ENCODE assay signal across 8 cellular contexts in genomic region chr7:154913645-154914579, GRCh38.
DNase-seq lines count a peak whose midpoint lies in the region; ATAC-seq, FAIRE-seq and TF ChIP-seq lines count a peak whose summit lies in the region.

No MANE protein-coding gene starts in this region.

- intact Hi-C loops in Right ventricle myocardium inferior (cut with DNase I) = no loop called here
- intact Hi-C loops in pancreas (cut with DNase I) = loop anchor here in 1 of 3 donors (10.0 kb wide), 1 partner anchor 441 kb away; no protein-coding TSS in a partner anchor
- intact Hi-C loops in thyroid gland (cut with DNase I) = no loop called here

- peak overlapping the region; percentile 52 for H3K4me3 ChIP-seq in GM23248
- peak overlapping the region in 1 of 2 experiments; percentile 6; a peak in 1 of 4 replicates for H3K4me3 ChIP-seq in SK-N-SH (ENCODE audit: low read depth in 2 of 2, low read length in 1 of 2)
- H3K4me3 ChIP-seq in pancreas = peak overlapping the region in 1 of 4 donors; percentile 32
- H3K4me3 ChIP-seq in thyroid gland (replicated peaks in 1 of 3) = peak overlapping the region in 1 of 3 donors; percentile 18

- H4K20me1 ChIP-seq in GM23248 (ENCODE audit: insufficient read depth) (no peaks in the 10 kb centered on the region), SK-N-SH (ENCODE audit: insufficient read depth) (no peaks in the 10 kb centered on the region)

- in situ Hi-C loops in GM23248 (cut with MboI) = loop anchor here (25.0 kb wide), 1 partner anchor 848 kb away; no protein-coding TSS in a partner anchor

- H3K9ac ChIP-seq in GM23248 (no peak overlapping the region), SK-N-SH (no peak overlapping the region)

- H3K9me2 ChIP-seq in GM23248 (ENCODE audit: insufficient read depth) (no peaks in the 10 kb centered on the region), SK-N-SH (no peaks in the 10 kb centered on the region)

- H3K27ac ChIP-seq in GM23248 (no peak overlapping the region), SK-N-SH (ENCODE audit: low read depth in 2 of 2, low read length in 1 of 2) (no peak overlapping the region), pancreas (no peak overlapping the region), thyroid gland (no peak overlapping the region)

- POLR2A ChIA-PET in SK-N-SH (lab: Yijun Ruan, JAX) = interaction anchor here (0.9 kb wide), 1 partner anchor 10 kb away, joined by 3 read pairs; no protein-coding TSS in a partner anchor

- TF ChIP-seq POLR2A in thyroid gland (IDR thresholded peaks at IDR 0.05) = no peak

- TF ChIP-seq RAD21 in SK-N-SH (IDR thresholded peaks at IDR 0.05; ENCODE audit: low read length) = peak; percentile 88

- peak overlapping the region in 1 of 2 donors; percentile 39 for H3K27ac Mint-ChIP-seq in activated naive CD4-positive, alpha-beta T cell treated with anti-CD3 and anti-CD28 coated beads, Interleukin-2, amount 50 U/mL, for 72 hours

- TF ChIP-seq CTCF in SK-N-SH (IDR thresholded peaks at IDR 0.05) (peak; percentile 80), pancreas (IDR thresholded peaks at IDR 0.05) (peak; percentile 87 to 94 (median 92)), thyroid gland (IDR thresholded peaks at IDR 0.05) (peak; percentile 58 to 95 (median 82))

- H3K9me3 ChIP-seq in GM23248 (ENCODE audit: low read depth) (no peaks in the 10 kb centered on the region), SK-N-SH (no peaks in the 10 kb centered on the region), pancreas (no peaks in the 10 kb centered on the region), thyroid gland (no peaks in the 10 kb centered on the region)

- DNase-seq in GM03348 (ENCODE audit: low spot score) = peak; percentile 93
- peak; percentile 76 for DNase-seq in GM23248
- DNase-seq in KG1 (lab: John Stamatoyannopoulos, UW) = peak; percentile 25
- DNase-seq in SK-N-SH = peak; percentile 96
- DNase-seq in activated naive CD4-positive, alpha-beta T cell treated with anti-CD3 and anti-CD28 coated beads, Interleukin-2, amount 50 U/mL, for 72 hours (ENCODE audit: low spot score in 2 of 2) = peak; percentile 83 to 94
- peak; percentile 90 for DNase-seq in Right ventricle myocardium inferior (ENCODE audit: missing footprints)
- peak; percentile 81 to 100 (median 94) for DNase-seq in pancreas
- DNase-seq in thyroid gland = peak; percentile 90 to 93

- TF ChIP-seq EP300 in SK-N-SH (IDR thresholded peaks at IDR 0.05; ENCODE audit: borderline replicate concordance in 1 of 2, low read depth in 1 of 2, low read length in 1 of 2) = no peak

- FAIRE-seq in pancreas (lab: Jason Lieb, UNC) = no peak

- CTCF ChIA-PET in SK-N-SH (lab: Yijun Ruan, JAX) = interaction anchor here (0.6 to 6.3 kb wide), 59 partner anchors 8 to 971 kb away, joined by 3 to 126 read pairs (median 5); partner anchors contain the start of genes INSIG1 and PAXIP1

- H3F3A ChIP-seq in GM23248 (ENCODE audit: insufficient read depth) (no peaks in the 10 kb centered on the region), SK-N-SH (replicated peaks; ENCODE audit: insufficient read depth) (no peaks in the 10 kb centered on the region)

- H3K79me2 ChIP-seq in GM23248 (ENCODE audit: insufficient read depth) (no peaks in the 10 kb centered on the region), SK-N-SH (ENCODE audit: insufficient read depth) (no peaks in the 10 kb centered on the region)

- no peaks in the 10 kb centered on the region for H3K36me3 ChIP-seq in GM23248 (ENCODE audit: low read depth)
- no peaks in the 10 kb centered on the region for H3K36me3 ChIP-seq in SK-N-SH (replicated peaks in 1 of 2; ENCODE audit: control insufficient read depth in 1 of 2, insufficient read depth in 2 of 2, low read length in 1 of 2)
- no peaks in the 10 kb centered on the region for H3K36me3 ChIP-seq in pancreas
- H3K36me3 ChIP-seq in thyroid gland = no peaks in the 10 kb centered on the region

- H3K4me1 ChIP-seq in GM23248 (ENCODE audit: insufficient read depth) (no peaks in the 10 kb centered on the region), SK-N-SH (ENCODE audit: control insufficient read depth in 1 of 2, insufficient read depth in 2 of 2, low read depth in 1 of 2, low read length in 1 of 2) (no peaks in the 10 kb centered on the region), pancreas (peaks cover 0 to 3% (median 0%) of the 10 kb centered on the region in 3 donors), thyroid gland (peaks cover 0 to 6% of the 10 kb centered on the region in 2 donors)

- no peaks in the 10 kb centered on the region for H3K36me3 Mint-ChIP-seq in activated naive CD4-positive, alpha-beta T cell treated with anti-CD3 and anti-CD28 coated beads, Interleukin-2, amount 50 U/mL, for 72 hours

- H3K9me3 Mint-ChIP-seq in activated naive CD4-positive, alpha-beta T cell treated with anti-CD3 and anti-CD28 coated beads, Interleukin-2, amount 50 U/mL, for 72 hours = no peaks in the 10 kb centered on the region

- H2AFZ ChIP-seq in GM23248 = peak overlapping the region; percentile 87
- H2AFZ ChIP-seq in SK-N-SH (ENCODE audit: low read depth) = no peak overlapping the region

- ATAC-seq in activated naive CD4-positive, alpha-beta T cell treated with anti-CD3 and anti-CD28 coated beads, Interleukin-2, amount 50 U/mL, for 72 hours = peak; percentile 97
- ATAC-seq in Right ventricle myocardium inferior = peak; percentile 93
- ATAC-seq in pancreas = peak; percentile 97 to 100 (median 98)

- H3K4me2 ChIP-seq in GM23248 (ENCODE audit: unreplicated experiment) = peak overlapping the region; percentile 87
- no peak overlapping the region for H3K4me2 ChIP-seq in SK-N-SH

- H3K27me3 ChIP-seq in GM23248 (replicated peaks; ENCODE audit: insufficient read depth) (no peaks in the 10 kb centered on the region), SK-N-SH (ENCODE audit: insufficient read depth) (no peaks in the 10 kb centered on the region), pancreas (no peaks in the 10 kb centered on the region), thyroid gland (no peaks in the 10 kb centered on the region)

- 19 to 26% methylated on average over 39 to 48 of the region's 56 CpGs for WGBS in GM23248 (ENCODE audit: low coverage in 1 of 2, low lambda C conversion rate in 2 of 2, missing lambda C conversion rate in 2 of 2), 2 experiments
- WGBS in SK-N-SH (ENCODE audit: low lambda C conversion rate) = 67% methylated on average over 42 of the region's 56 CpGs
- 28 to 29% methylated on average over 56 of the region's 56 CpGs for WGBS in pancreas, 2 donors
- WGBS in thyroid gland, 2 donors = 12 to 30% methylated on average over 6 to 33 of the region's 56 CpGs

TF ChIP-seq in SK-N-SH, 30 proteins besides CTCF, POLR2A, EP300 and RAD21 (continues in another document):
- no peak for TF ChIP-seq TCF12 (IDR thresholded peaks at IDR 0.05)
- no peak for TF ChIP-seq RCOR1 (IDR thresholded peaks at IDR 0.05; ENCODE audit: low read length)
- TF ChIP-seq SMC3 (IDR thresholded peaks at IDR 0.05; ENCODE audit: low read depth, low read length) = peak; percentile 65
- TF ChIP-seq, protein P1, sequence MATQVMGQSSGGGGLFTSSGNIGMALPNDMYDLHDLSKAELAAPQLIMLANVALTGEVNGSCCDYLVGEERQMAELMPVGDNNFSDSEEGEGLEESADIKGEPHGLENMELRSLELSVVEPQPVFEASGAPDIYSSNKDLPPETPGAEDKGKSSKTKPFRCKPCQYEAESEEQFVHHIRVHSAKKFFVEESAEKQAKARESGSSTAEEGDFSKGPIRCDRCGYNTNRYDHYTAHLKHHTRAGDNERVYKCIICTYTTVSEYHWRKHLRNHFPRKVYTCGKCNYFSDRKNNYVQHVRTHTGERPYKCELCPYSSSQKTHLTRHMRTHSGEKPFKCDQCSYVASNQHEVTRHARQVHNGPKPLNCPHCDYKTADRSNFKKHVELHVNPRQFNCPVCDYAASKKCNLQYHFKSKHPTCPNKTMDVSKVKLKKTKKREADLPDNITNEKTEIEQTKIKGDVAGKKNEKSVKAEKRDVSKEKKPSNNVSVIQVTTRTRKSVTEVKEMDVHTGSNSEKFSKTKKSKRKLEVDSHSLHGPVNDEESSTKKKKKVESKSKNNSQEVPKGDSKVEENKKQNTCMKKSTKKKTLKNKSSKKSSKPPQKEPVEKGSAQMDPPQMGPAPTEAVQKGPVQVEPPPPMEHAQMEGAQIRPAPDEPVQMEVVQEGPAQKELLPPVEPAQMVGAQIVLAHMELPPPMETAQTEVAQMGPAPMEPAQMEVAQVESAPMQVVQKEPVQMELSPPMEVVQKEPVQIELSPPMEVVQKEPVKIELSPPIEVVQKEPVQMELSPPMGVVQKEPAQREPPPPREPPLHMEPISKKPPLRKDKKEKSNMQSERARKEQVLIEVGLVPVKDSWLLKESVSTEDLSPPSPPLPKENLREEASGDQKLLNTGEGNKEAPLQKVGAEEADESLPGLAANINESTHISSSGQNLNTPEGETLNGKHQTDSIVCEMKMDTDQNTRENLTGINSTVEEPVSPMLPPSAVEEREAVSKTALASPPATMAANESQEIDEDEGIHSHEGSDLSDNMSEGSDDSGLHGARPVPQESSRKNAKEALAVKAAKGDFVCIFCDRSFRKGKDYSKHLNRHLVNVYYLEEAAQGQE (IDR thresholded peaks at IDR 0.05; ENCODE audit: low read depth, low read length) = no peak
- no peak for TF ChIP-seq EZH2phosphoT487 (IDR thresholded peaks at IDR 0.05; ENCODE audit: borderline replicate concordance, low read depth)
- TF ChIP-seq SIN3A (IDR thresholded peaks at IDR 0.05; ENCODE audit: borderline replicate concordance, low read depth, low read length) = no peak
- TF ChIP-seq POLR2AphosphoS5 (IDR thresholded peaks at IDR 0.05; ENCODE audit: low read depth, low read length) = no peak
- peak; percentile 15 for TF ChIP-seq CHD2 (IDR thresholded peaks at IDR 0.05; ENCODE audit: low read length, partially characterized antibody)
- TF ChIP-seq FOXM1 (IDR thresholded peaks at IDR 0.05; ENCODE audit: low read depth) = no peak
- no peak for TF ChIP-seq RFX5 (IDR thresholded peaks at IDR 0.05; ENCODE audit: low read length)
- TF ChIP-seq MAX (IDR thresholded peaks at IDR 0.05; ENCODE audit: low read depth) = no peak
- TF ChIP-seq USF2 (IDR thresholded peaks at IDR 0.05; ENCODE audit: borderline replicate concordance, low read depth, low read length) = no peak

Comparison
In these comparisons a context has a peak if more than half of its experiments do, and no peak if none do; other contexts are left out.
1. DNase-seq: peak in every context shown above with its lines; median percentile 96 in SK-N-SH; 94 in pancreas; 93 in GM03348; 92 in thyroid gland; 90 in Right ventricle myocardium inferior; 88 in activated naive CD4-positive, alpha-beta T cell treated with anti-CD3 and anti-CD28 coated beads, Interleukin-2, amount 50 U/mL, for 72 hours; 76 in GM23248; 25 in KG1.